ENCODE assay signal across 31 cellular contexts in the genomic region with DNA sequence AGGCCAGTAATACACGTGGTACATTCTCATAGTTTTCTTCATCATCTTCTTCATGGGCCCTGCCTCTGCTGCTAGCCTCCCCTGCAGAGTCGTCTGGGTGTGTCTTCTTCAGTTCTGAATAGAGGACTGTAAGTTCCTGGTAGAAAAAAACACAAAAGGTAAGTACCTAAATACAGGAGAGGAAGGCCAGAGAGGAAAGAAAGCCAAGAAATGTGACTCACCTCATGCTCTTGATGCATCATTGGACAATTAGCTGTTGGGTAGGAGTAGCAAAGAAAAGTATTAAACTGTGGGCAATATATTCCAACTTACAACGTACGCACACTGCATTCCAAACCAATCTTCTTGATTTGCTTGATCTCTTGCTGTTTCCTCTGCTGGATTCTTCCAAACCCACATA. TPM values are rescaled to one million over a fixed set of nuclear protein-coding genes. Genes with fewer than 3 reads are reported as not detected.
"Had no signal": no experiment of that assay in that cellular context is flagged by ENCODE, and none has a peak within 500 bp of the region (broad histone marks: within the 10 kb centered on the region; RNA-seq: fewer than 3 reads in every experiment).

No MANE protein-coding gene starts in this region.

- H3K36me3 Mint-ChIP-seq: type B pancreatic cell had no signal

- H3K27me3 Mint-ChIP-seq: memory B cell, naive B cell, type B pancreatic cell had no signal

- DNase-seq: dermis blood vessel endothelial cell; effector memory CD4-positive, alpha-beta T cell; erythroblast; esophagus squamous epithelium; foreskin melanocyte; glutamatergic neuron; heart right ventricle; hippocampal formation; islet precursor cell; kidney glomerular epithelial cell; left ventricle myocardium superior; lower lobe of right lung; naive B cell; nephron progenitor cell; nucleus accumbens; right cardiac atrium; sigmoid colon; stimulated activated CD4-positive, alpha-beta T cell treated with anti-CD3 and anti-CD28 coated beads, Interleukin-2, amount 100 ng/mL, for 24 hours; stimulated activated CD4-positive, alpha-beta T cell treated with anti-CD3 and anti-CD28 coated beads, Interleukin-4, amount 100 ng/mL, for 24 hours; stimulated activated naive CD8-positive, alpha-beta T cell treated with anti-CD3 and anti-CD28 coated beads, Interleukin-15, Interleukin-2, amounts not matched to agents 100 U/mL and 50 U/mL, for 24 hours; substantia nigra; testis; tibial artery had no signal

- H3K36me3 ChIP-seq: esophagus squamous epithelium, heart right ventricle, lower lobe of right lung, prostate gland, sigmoid colon, tibial artery had no signal

- H3K27me3 ChIP-seq: esophagus squamous epithelium, sigmoid colon, testis, tibial artery had no signal

- H3K4me1 Mint-ChIP-seq: stimulated activated effector memory CD8-positive, alpha-beta T cell treated with anti-CD3 and anti-CD28 coated beads, Interleukin-12 subunit alpha, Interleukin-12 subunit beta, amount 100 ng/mL, for 72 hours had no signal

- H3K27ac ChIP-seq: coronary artery, esophagus squamous epithelium, heart right ventricle, lower lobe of right lung, prostate gland, sigmoid colon, testis, tibial artery had no signal

- H3K9me3 Mint-ChIP-seq: type B pancreatic cell had no signal

- H3K27ac Mint-ChIP-seq: memory B cell; nephron progenitor cell; stimulated activated effector memory CD8-positive, alpha-beta T cell treated with anti-CD3 and anti-CD28 coated beads, Interleukin-12 subunit alpha, Interleukin-12 subunit beta, amount 100 ng/mL, for 72 hours; type B pancreatic cell had no signal

- H3K4me3 Mint-ChIP-seq: memory B cell; naive B cell; nephron progenitor cell; stimulated activated effector memory CD8-positive, alpha-beta T cell treated with anti-CD3 and anti-CD28 coated beads, Interleukin-12 subunit alpha, Interleukin-12 subunit beta, amount 100 ng/mL, for 72 hours; type B pancreatic cell had no signal

- H3K4me1 ChIP-seq: esophagus squamous epithelium, heart right ventricle, prostate gland, sigmoid colon, testis, tibial artery had no signal

- H3K9me3 ChIP-seq: lower lobe of right lung, prostate gland, sigmoid colon, testis, tibial artery had no signal

- ATAC-seq: heart right ventricle; left ventricle myocardium superior; lower lobe of right lung; right cardiac atrium; stimulated activated effector memory CD8-positive, alpha-beta T cell treated with anti-CD3 and anti-CD28 coated beads, Interleukin-12 subunit alpha, Interleukin-12 subunit beta, amount 100 ng/mL, for 72 hours; stimulated activated naive CD8-positive, alpha-beta T cell treated with anti-CD3 and anti-CD28 coated beads, Interleukin-15, Interleukin-2, amounts not matched to agents 100 U/mL and 50 U/mL, for 24 hours had no signal

- H3K4me3 ChIP-seq: coronary artery, esophagus squamous epithelium, heart right ventricle, lower lobe of right lung, prostate gland, sigmoid colon, testis, tibial artery had no signal

RNA-seq across cellular contexts. Expression of a gene that starts 21.8 kb away (rescaled TPM):
- total RNA-seq: dermis blood vessel endothelial cell, endothelial cell of umbilical vein, left ventricle myocardium superior, osteocyte, sigmoid colon, skeletal muscle tissue had no signal
- polyA plus RNA-seq: endothelial cell of umbilical vein, right cardiac atrium had no signal
